In genomic region chr18:11071300-11071699, GRCh38 we compare ENCODE assay signal across 2 cellular contexts.
TF ChIP-seq lines count a peak whose summit lies in the region.

No MANE protein-coding gene starts in this region.

TF ChIP-seq in HepG2, 621 proteins besides CTCF, POLR2A, EP300 and RAD21:
- no peak for TF ChIP-seq TRIM24 (CRISPR knock-in tag; IDR thresholded peaks at IDR 0.05)
- no peak for TF ChIP-seq E2F5 (CRISPR knock-in tag; conservative IDR thresholded peaks at IDR 0.05)
- no peak for TF ChIP-seq SMC3 (IDR thresholded peaks at IDR 0.05; ENCODE audit: low read length)
- TF ChIP-seq ZNF841 (CRISPR knock-in tag; IDR thresholded peaks at IDR 0.05; ENCODE audit: borderline replicate concordance), result no peak
- no peak for TF ChIP-seq TAF1 (CRISPR knock-in tag; IDR thresholded peaks at IDR 0.05)
- peak; percentile 47; the same call in 1 of the 2 replicates for TF ChIP-seq ZNF574 (CRISPR knock-in tag; IDR thresholded peaks at IDR 0.05)
- TF ChIP-seq ETV5 (CRISPR knock-in tag; IDR thresholded peaks at IDR 0.05; ENCODE audit: borderline replicate concordance), result peak; percentile 44; the same call in 1 of the 2 replicates
- TF ChIP-seq HMG20A (CRISPR knock-in tag; IDR thresholded peaks at IDR 0.05; ENCODE audit: borderline replicate concordance), result no peak
- no peak for TF ChIP-seq SOX13 (IDR thresholded peaks at IDR 0.05)
- peak in 1 of 2 experiments; percentile 41; a peak in 1 of 4 replicates for TF ChIP-seq SOX13 (CRISPR knock-in tag; conservative IDR thresholded peaks at IDR 0.05 in 1 of 2, IDR thresholded peaks at IDR 0.05 in 1 of 2)
- TF ChIP-seq GABPA (IDR thresholded peaks at IDR 0.05; ENCODE audit: low read depth, low read length), result no peak
- peak; percentile 14; the same call in 1 of the 2 replicates for TF ChIP-seq GABPA (CRISPR knock-in tag; IDR thresholded peaks at IDR 0.05; ENCODE audit: low read depth)
- TF ChIP-seq TEAD3 (CRISPR knock-in tag; optimal IDR thresholded peaks at IDR 0.05; ENCODE audit: borderline replicate concordance), result no peak
- TF ChIP-seq HMGXB3 (CRISPR knock-in tag; IDR thresholded peaks at IDR 0.05; ENCODE audit: borderline replicate concordance), result no peak
- no peak for TF ChIP-seq ATF4 (CRISPR knock-in tag; IDR thresholded peaks at IDR 0.05)
- no peak for TF ChIP-seq MBNL3 (CRISPR knock-in tag; conservative IDR thresholded peaks at IDR 0.05)
- no peak for TF ChIP-seq NCOR1 (IDR thresholded peaks at IDR 0.05; ENCODE audit: borderline replicate concordance, low read length)
- no peak for TF ChIP-seq NR0B2 (CRISPR knock-in tag; IDR thresholded peaks at IDR 0.05)

TF ChIP-seq in H1, 55 proteins besides CTCF, POLR2A, EP300 and RAD21:
- TF ChIP-seq YY1 (IDR thresholded peaks at IDR 0.05; ENCODE audit: low read depth, low read length), result no peak
- no peak for TF ChIP-seq HDAC6 (IDR thresholded peaks at IDR 0.05; ENCODE audit: low read depth, low read length)
- no peak for TF ChIP-seq POLR2AphosphoS5 (IDR thresholded peaks at IDR 0.05; ENCODE audit: low read depth, low read length)
- TF ChIP-seq KDM4A (IDR thresholded peaks at IDR 0.05; ENCODE audit: low read depth, low read length, severe bottlenecking), result no peak
- TF ChIP-seq TBP (IDR thresholded peaks at IDR 0.05; ENCODE audit: low read depth, low read length), result no peak
- no peak for TF ChIP-seq BACH1 (IDR thresholded peaks at IDR 0.05; ENCODE audit: low read length)
- no peak for TF ChIP-seq SIRT6 (IDR thresholded peaks at IDR 0.05; ENCODE audit: low read length)
- no peak for TF ChIP-seq NRF1 (IDR thresholded peaks at IDR 0.05; ENCODE audit: low read depth, low read length)
- no peak for TF ChIP-seq SP2 (IDR thresholded peaks at IDR 0.05; ENCODE audit: low read length)
- TF ChIP-seq ASH2L (IDR thresholded peaks at IDR 0.05; ENCODE audit: low read length), result no peak
- TF ChIP-seq RNF2 (IDR thresholded peaks at IDR 0.05; ENCODE audit: borderline replicate concordance, low read depth, low read length, missing control alignments, poor library complexity, severe bottlenecking), result no peak
